ENCODE assay signal across 1 cellular context in genomic region chr4:876780-877179, GRCh38.
TF ChIP-seq lines count a peak whose summit lies in the region.

No MANE protein-coding gene starts in this region.

TF ChIP-seq in K562, 482 proteins besides CTCF, POLR2A, EP300 and RAD21:
- TF ChIP-seq, protein P1, sequence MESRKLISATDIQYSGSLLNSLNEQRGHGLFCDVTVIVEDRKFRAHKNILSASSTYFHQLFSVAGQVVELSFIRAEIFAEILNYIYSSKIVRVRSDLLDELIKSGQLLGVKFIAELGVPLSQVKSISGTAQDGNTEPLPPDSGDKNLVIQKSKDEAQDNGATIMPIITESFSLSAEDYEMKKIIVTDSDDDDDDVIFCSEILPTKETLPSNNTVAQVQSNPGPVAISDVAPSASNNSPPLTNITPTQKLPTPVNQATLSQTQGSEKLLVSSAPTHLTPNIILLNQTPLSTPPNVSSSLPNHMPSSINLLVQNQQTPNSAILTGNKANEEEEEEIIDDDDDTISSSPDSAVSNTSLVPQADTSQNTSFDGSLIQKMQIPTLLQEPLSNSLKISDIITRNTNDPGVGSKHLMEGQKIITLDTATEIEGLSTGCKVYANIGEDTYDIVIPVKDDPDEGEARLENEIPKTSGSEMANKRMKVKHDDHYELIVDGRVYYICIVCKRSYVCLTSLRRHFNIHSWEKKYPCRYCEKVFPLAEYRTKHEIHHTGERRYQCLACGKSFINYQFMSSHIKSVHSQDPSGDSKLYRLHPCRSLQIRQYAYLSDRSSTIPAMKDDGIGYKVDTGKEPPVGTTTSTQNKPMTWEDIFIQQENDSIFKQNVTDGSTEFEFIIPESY (CRISPR knock-in tag; IDR thresholded peaks at IDR 0.05) = peak; percentile 96
- no peak for TF ChIP-seq CLOCK (CRISPR knock-in tag; IDR thresholded peaks at IDR 0.05; ENCODE audit: borderline replicate concordance)
- no peak for TF ChIP-seq ZNF143 (CRISPR knock-in tag; IDR thresholded peaks at IDR 0.05)
TF ChIP-seq in K562: peak in this region for 1.
